ENCODE assay signal across 20 cellular contexts in the genomic region with DNA sequence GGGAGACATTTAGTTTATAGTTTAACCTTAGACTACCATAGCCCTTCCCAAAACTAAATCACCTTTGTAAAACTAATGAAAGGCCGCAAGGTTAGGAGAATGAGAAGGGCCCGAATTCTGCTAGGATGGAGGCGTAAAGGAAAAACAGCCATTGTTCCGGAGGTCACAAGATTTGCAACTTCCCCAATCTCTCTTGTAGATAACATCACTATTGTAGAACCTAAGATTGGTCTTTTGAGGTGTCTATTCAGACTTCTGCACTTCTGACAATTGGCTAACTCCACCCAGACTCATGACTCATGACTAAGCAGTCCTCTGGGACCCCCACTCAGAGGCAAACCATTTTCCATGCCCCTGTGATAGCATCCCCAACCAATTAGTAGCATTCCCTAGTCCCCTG.
"Had no signal": no experiment of that assay in that cellular context is flagged by ENCODE, and none has a peak within 500 bp of the region (broad histone marks: within the 10 kb centered on the region; RNA-seq: fewer than 3 reads in every experiment).

No MANE protein-coding gene starts in this region.

- H3K9me3 ChIP-seq: gastrocnemius medialis, heart right ventricle, lower lobe of right lung, psoas muscle, right lobe of liver, stomach, thoracic aorta had no signal

- ATAC-seq: gastrocnemius medialis, heart right ventricle, left colon, lower lobe of right lung, right lobe of liver had no signal

- H3K27me3 ChIP-seq: gastrocnemius medialis, heart right ventricle, right lobe of liver, stomach had no signal

- H3K27me3 Mint-ChIP-seq: activated CD4-positive, alpha-beta T cell treated with anti-CD3 and anti-CD28 coated beads, Interleukin-2, amount 10 ng/mL, durations not matched to agents 7 days and 5 days; activated naive CD8-positive, alpha-beta T cell treated with anti-CD3 and anti-CD28 coated beads, Interleukin-2, amount 10 ng/mL, durations not matched to agents 7 days and 5 days had no signal

- H3K4me3 ChIP-seq: gastrocnemius medialis, heart right ventricle, lower lobe of right lung, psoas muscle, right lobe of liver, stomach, thoracic aorta had no signal

- H3K36me3 ChIP-seq: right lobe of liver had no signal

- H3K27ac ChIP-seq: gastrocnemius medialis, heart right ventricle, lower lobe of right lung, psoas muscle, right lobe of liver, stomach, thoracic aorta had no signal

- H3K27ac Mint-ChIP-seq: activated CD4-positive, alpha-beta T cell treated with anti-CD3 and anti-CD28 coated beads, Interleukin-2, amount 10 ng/mL, durations not matched to agents 7 days and 5 days; activated naive CD8-positive, alpha-beta T cell treated with anti-CD3 and anti-CD28 coated beads, Interleukin-2, amount 10 ng/mL, durations not matched to agents 7 days and 5 days; activated T-helper 1 cell treated with anti-CD3 and anti-CD28 coated beads, Interleukin-12 subunit alpha, Interleukin-12 subunit beta, Interleukin-2, Interleukin-4 antibody, amounts not matched to agents 30 ng/mL and 10 ng/mL and 1 ng/mL, durations not matched to agents 14 hours and 24 hours and 36 hours; nephron had no signal

- H3K4me3 Mint-ChIP-seq: activated CD4-positive, alpha-beta T cell treated with anti-CD3 and anti-CD28 coated beads, Interleukin-2, amount 10 ng/mL, durations not matched to agents 7 days and 5 days; activated naive CD8-positive, alpha-beta T cell treated with anti-CD3 and anti-CD28 coated beads, Interleukin-2, amount 10 ng/mL, durations not matched to agents 7 days and 5 days; activated T-helper 1 cell treated with anti-CD3 and anti-CD28 coated beads, Interleukin-12 subunit alpha, Interleukin-12 subunit beta, Interleukin-2, Interleukin-4 antibody, amounts not matched to agents 30 ng/mL and 10 ng/mL and 1 ng/mL, durations not matched to agents 14 hours and 24 hours and 36 hours; nephron had no signal

- H3K9me3 Mint-ChIP-seq: activated CD4-positive, alpha-beta T cell treated with anti-CD3 and anti-CD28 coated beads, Interleukin-2, amount 10 ng/mL, durations not matched to agents 7 days and 5 days; activated naive CD8-positive, alpha-beta T cell treated with anti-CD3 and anti-CD28 coated beads, Interleukin-2, amount 10 ng/mL, durations not matched to agents 7 days and 5 days; activated T-helper 1 cell treated with anti-CD3 and anti-CD28 coated beads, Interleukin-12 subunit alpha, Interleukin-12 subunit beta, Interleukin-2, Interleukin-4 antibody, amounts not matched to agents 30 ng/mL and 10 ng/mL and 1 ng/mL, durations not matched to agents 14 hours and 24 hours and 36 hours; nephron had no signal

- DNase-seq: activated CD4-positive, alpha-beta T cell treated with anti-CD3 and anti-CD28 coated beads, Interleukin-2, amount 10 ng/mL, durations not matched to agents 7 days and 5 days; activated CD4-positive, CD25-positive, alpha-beta regulatory T cell; activated CD8-positive, alpha-beta memory T cell treated with anti-CD3 and anti-CD28 coated beads, Interleukin-2, amount 50 U/mL, for 48 hours; activated naive CD4-positive, alpha-beta T cell; activated naive CD8-positive, alpha-beta T cell treated with anti-CD3 and anti-CD28 coated beads, Interleukin-2, amount 10 ng/mL, durations not matched to agents 7 days and 5 days; anterior cingulate cortex; cortex of kidney; effector memory CD4-positive, alpha-beta T cell; gastrocnemius medialis; heart right ventricle; left colon; lower lobe of right lung; occipital lobe; psoas muscle; right lobe of liver; stomach had no signal

- FAIRE-seq: TTC549 had no signal

- H3K4me1 ChIP-seq: gastrocnemius medialis, psoas muscle, right lobe of liver, stomach had no signal
